In genomic region chr5:98929123-98929981, GRCh38 we compare ENCODE assay signal across 8 cellular contexts. TPM values are rescaled to one million over a fixed set of nuclear protein-coding genes. Genes with fewer than 3 reads are reported as not detected.
DNase-seq lines count a peak whose midpoint lies in the region; ATAC-seq, FAIRE-seq and TF ChIP-seq lines count a peak whose summit lies in the region.

No MANE protein-coding gene starts in this region.

- intact Hi-C loops in body of pancreas (cut with DNase I), result no loop called here
- intact Hi-C loops in sciatic nerve (cut with DNase I), result no loop called here

- WGBS in body of pancreas, 2 donors, result 0 to 1% methylated on average over 52 to 71 of the region's 71 CpGs

- H3K27ac ChIP-seq in body of pancreas, result peak overlapping the region; percentile 88 to 98 (median 97)

- peaks cover 0 to 1% of the 10 kb centered on the region in 2 donors for H3K36me3 ChIP-seq in body of pancreas (replicated peaks in 1 of 2; ENCODE audit: insufficient read depth in 1 of 2, low read depth in 2 of 2)

- H3K4me3 ChIP-seq in body of pancreas, result peak overlapping the region; percentile 21 to 60

- DNase-seq in NCI-H1417 (lab: John Stamatoyannopoulos, UW) (peak; percentile 80 to 91 (median 89)), NCI-H1417 treated with DMSO at 0.1 percent for 48 hours (lab: John Stamatoyannopoulos, UW) (no peak), NCI-H2081 (lab: John Stamatoyannopoulos, UW) (peak; percentile 70 to 88), body of pancreas (peak; percentile 90 to 96 (median 92)), iPS DF 4.7 (ENCODE audit: extremely low read depth, low spot score) (peak; percentile 53), sciatic nerve (ENCODE audit: low spot score) (peak; percentile 96)

- no peaks in the 10 kb centered on the region for H3K27me3 ChIP-seq in body of pancreas

- H3K9me3 ChIP-seq in body of pancreas, result no peaks in the 10 kb centered on the region

- ATAC-seq in HG02973 (IDR thresholded peaks at IDR 0.05; ENCODE audit: unreplicated experiment) (peak; percentile 72), body of pancreas (peak; percentile 67), sciatic nerve (peak; percentile 94)

- FAIRE-seq in TTC549 (lab: Jason Lieb, UNC), result peak; percentile 80

- no peak for TF ChIP-seq CTCF in body of pancreas (IDR thresholded peaks at IDR 0.05)

- TF ChIP-seq POLR2A in body of pancreas (IDR thresholded peaks at IDR 0.05), result peak; percentile 96 to 99 (median 99)

- H3K4me1 ChIP-seq in body of pancreas, result peaks cover 43% of the 10 kb centered on the region

RNA-seq across cellular contexts. Expression of gene CHD1, which starts 0.5 kb away (rescaled TPM):
- total RNA-seq in body of pancreas, result 10 to 100 TPM; 29.7 to 40.0 TPM
- total RNA-seq in sciatic nerve, result 58.0 TPM
